ENCODE assay signal across 25 cellular contexts in genomic region chr9:15572200-15572599, GRCh38. TPM values are rescaled to one million over a fixed set of nuclear protein-coding genes. Genes with fewer than 3 reads are reported as not detected.
A peak's percentile ranks its signal among the peaks of the same experiment; 100 is the strongest.
DNase-seq lines count a peak whose midpoint lies in the region; TF ChIP-seq lines count a peak whose summit lies in the region.
"Had no signal": no experiment of that assay in that cellular context is flagged by ENCODE, and none has a peak within 500 bp of the region (broad histone marks: within the 10 kb centered on the region; RNA-seq: fewer than 3 reads in every experiment).

No MANE protein-coding gene starts in this region.

- TF ChIP-seq EP300 in ovary (IDR thresholded peaks at IDR 0.05): no peak

- WGBS in ovary, 3 donors: 64 to 91% (median 89%) methylated on average over 1 of the region's 1 CpG

- no peaks in the 10 kb centered on the region for H3K36me3 ChIP-seq in ovary
- H3K36me3 ChIP-seq: BE2C, HAP-1, heart right ventricle, lower lobe of right lung, vagina had no signal

- H3K27ac ChIP-seq in ovary: no peak overlapping the region
- H3K27ac ChIP-seq: A549, coronary artery, foreskin keratinocyte, heart right ventricle, lower lobe of right lung, skin epidermis, vagina had no signal

- H3K27me3 ChIP-seq in ovary: peaks cover 3% of the 10 kb centered on the region
- H3K27me3 ChIP-seq: BE2C, foreskin keratinocyte, heart right ventricle, vagina had no signal

- TF ChIP-seq CTCF in choroid plexus epithelial cell (conservative IDR thresholded peaks at IDR 0.05; ENCODE audit: low read depth, low read length): no peak
- no peak for TF ChIP-seq CTCF in ovary (IDR thresholded peaks at IDR 0.05)

- intact Hi-C loops in ovary (cut with DNase I): no loop called here

- no peaks in the 10 kb centered on the region for H3K9me3 ChIP-seq in ovary
- H3K9me3 ChIP-seq: A549, BE2C, HAP-1, heart right ventricle, lower lobe of right lung, SK-N-SH, vagina had no signal

- H3K4me3 ChIP-seq in choroid plexus epithelial cell (ENCODE audit: low read depth, low read length) (no peak overlapping the region), ovary (no peak overlapping the region)
- H3K4me3 ChIP-seq: A549, coronary artery, HAP-1, heart right ventricle, lower lobe of right lung, skin epidermis, vagina had no signal

- DNase-seq in DMS 273 treated with DMSO at 0.1 percent for 48 hours (lab: John Stamatoyannopoulos, UW) (peak; percentile 60), NCI-H1436 treated with DMSO at 0.1 percent for 48 hours (lab: John Stamatoyannopoulos, UW) (peak; percentile 90), NCI-H2171 treated with DMSO at 0.1 percent for 48 hours (lab: John Stamatoyannopoulos, UW) (peak; percentile 63), choroid plexus epithelial cell (ENCODE audit: low read depth) (peak; percentile 8), AML-193 (lab: John Stamatoyannopoulos, UW) (no peak), AG08396 (ENCODE audit: low spot score) (no peak), ovary (no peak), middle frontal gyrus (ENCODE audit: extremely low spot score, low spot score) (no peak)
- DNase-seq: activated T-cell treated with anti-CD3 and anti-CD28 coated beads for 4 hours; BE2C; CD8-positive, alpha-beta memory T cell; effector memory CD4-positive, alpha-beta T cell; erythroblast; foreskin keratinocyte; heart right ventricle; Kasumi-1; lower lobe of right lung; NCI-H226; SK-N-SH; stimulated activated naive CD8-positive, alpha-beta T cell treated with anti-CD3 and anti-CD28 coated beads, Interleukin-15, amount 100 ng/mL, for 72 hours had no signal

- no peak for TF ChIP-seq POLR2A in ovary (IDR thresholded peaks at IDR 0.05)

- H3K4me1 ChIP-seq in ovary (ENCODE audit: insufficient read depth): no peaks in the 10 kb centered on the region
- H3K4me1 ChIP-seq: A549, foreskin keratinocyte, HAP-1, heart right ventricle, lower lobe of right lung, vagina had no signal

RNA-seq across cellular contexts. Expression of gene CCDC171, which starts 19.4 kb away (rescaled TPM):
- total RNA-seq in ovary: 1 to 10 TPM; 4.1 to 6.1 (median 5.4) TPM
- 1 to 10 TPM; 2.0 to 2.6 TPM for polyA plus RNA-seq in ovary

Comparison
In these comparisons a context has a peak if more than half of its experiments do, and no peak if none do; other contexts are left out.
1. DNase-seq: peak in DMS 273 treated with DMSO at 0.1 percent for 48 hours (single experiment), NCI-H1436 treated with DMSO at 0.1 percent for 48 hours (single experiment), NCI-H2171 treated with DMSO at 0.1 percent for 48 hours (single experiment) and choroid plexus epithelial cell (single experiment); none in AML-193 (0 of 2), AG08396 (single experiment), ovary (0 of 5) and middle frontal gyrus (single experiment).